ENCODE assay signal across 1 cellular context in genomic region chr11:10302294-10302743, GRCh38.
TF ChIP-seq lines count a peak whose summit lies in the region.

No MANE protein-coding gene starts in this region.

TF ChIP-seq in endothelial cell of umbilical vein, 7 proteins besides CTCF, POLR2A, EP300 and RAD21:
- no peak for TF ChIP-seq MAX (IDR thresholded peaks at IDR 0.05; ENCODE audit: insufficient read depth, insufficient read length)
- no peak for TF ChIP-seq GATA2 (IDR thresholded peaks at IDR 0.05; ENCODE audit: insufficient read depth, insufficient read length, low read depth, low read length)
- no peak for TF ChIP-seq MYC (IDR thresholded peaks at IDR 0.05; ENCODE audit: low read depth, low read length)
- TF ChIP-seq EZH2 (IDR thresholded peaks at IDR 0.05; ENCODE audit: borderline replicate concordance, low read depth, low read length, severe bottlenecking): no peak
- TF ChIP-seq JUN (IDR thresholded peaks at IDR 0.05; ENCODE audit: borderline replicate concordance, insufficient read depth, insufficient read length, low read depth): no peak
- no peak for TF ChIP-seq FOS (IDR thresholded peaks at IDR 0.05; ENCODE audit: borderline replicate concordance, insufficient read depth, low read length)
- TF ChIP-seq POLR2AphosphoS5 (IDR thresholded peaks at IDR 0.05; ENCODE audit: insufficient read depth, low read depth, low read length): no peak
